Comparison of ENCODE assay signal across 2 cellular contexts in the genomic region with DNA sequence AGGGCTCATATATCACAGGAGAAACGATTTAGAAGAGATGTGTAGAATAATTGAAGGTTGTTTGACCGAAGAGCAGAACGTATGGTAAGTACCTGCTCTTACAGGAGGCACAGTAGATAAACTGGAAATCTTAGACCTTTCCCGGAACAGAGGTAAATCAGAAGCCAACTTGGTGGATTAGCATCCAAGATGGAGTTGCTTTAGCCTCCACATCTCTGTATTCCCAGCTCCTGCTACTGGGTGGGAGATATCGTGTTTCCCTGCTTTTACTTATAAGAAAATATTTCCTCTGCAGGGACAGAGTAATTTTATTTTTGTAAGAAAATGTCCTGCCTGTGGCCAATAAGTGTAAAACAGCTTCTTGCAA.
A peak's percentile ranks its signal among the peaks of the same experiment; 100 is the strongest.
TF ChIP-seq lines count a peak whose summit lies in the region.

No MANE protein-coding gene starts in this region.

TF ChIP-seq in IMR-90, 13 proteins besides CTCF, POLR2A, EP300 and RAD21:
- TF ChIP-seq CHD1 (IDR thresholded peaks at IDR 0.05; ENCODE audit: low read depth, low read length) (no peak), BHLHE40 (IDR thresholded peaks at IDR 0.05; ENCODE audit: low read depth, low read length) (no peak), CEBPB (IDR thresholded peaks at IDR 0.05; ENCODE audit: low read depth, low read length) (no peak), NFE2L2 (IDR thresholded peaks at IDR 0.05; ENCODE audit: low read depth, low read length) (no peak), RFX5 (IDR thresholded peaks at IDR 0.05; ENCODE audit: low read depth, low read length) (no peak), RCOR1 (IDR thresholded peaks at IDR 0.05; ENCODE audit: insufficient replicate concordance, low read length) (no peak), MXI1 (IDR thresholded peaks at IDR 0.05; ENCODE audit: borderline replicate concordance, low read depth, low read length) (no peak)
- TF ChIP-seq, protein P1, sequence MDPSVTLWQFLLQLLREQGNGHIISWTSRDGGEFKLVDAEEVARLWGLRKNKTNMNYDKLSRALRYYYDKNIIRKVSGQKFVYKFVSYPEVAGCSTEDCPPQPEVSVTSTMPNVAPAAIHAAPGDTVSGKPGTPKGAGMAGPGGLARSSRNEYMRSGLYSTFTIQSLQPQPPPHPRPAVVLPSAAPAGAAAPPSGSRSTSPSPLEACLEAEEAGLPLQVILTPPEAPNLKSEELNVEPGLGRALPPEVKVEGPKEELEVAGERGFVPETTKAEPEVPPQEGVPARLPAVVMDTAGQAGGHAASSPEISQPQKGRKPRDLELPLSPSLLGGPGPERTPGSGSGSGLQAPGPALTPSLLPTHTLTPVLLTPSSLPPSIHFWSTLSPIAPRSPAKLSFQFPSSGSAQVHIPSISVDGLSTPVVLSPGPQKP (IDR thresholded peaks at IDR 0.05; ENCODE audit: borderline replicate concordance, low read depth, low read length): no peak
TF ChIP-seq in IMR-90: peak in this region for 0.

TF ChIP-seq in K562, 482 proteins besides CTCF, POLR2A, EP300 and RAD21:
- TF ChIP-seq ZNF395 (CRISPR knock-in tag; IDR thresholded peaks at IDR 0.05) (no peak; the same call in 1 of the 2 replicates), SMAD4 (CRISPR knock-in tag; conservative IDR thresholded peaks at IDR 0.05) (peak; percentile 57; the same call in 1 of the 2 replicates), TCFL5 (CRISPR knock-in tag; conservative IDR thresholded peaks at IDR 0.05) (0 out of 2 replicates have a peak, but pooled peaks have one; percentile 39), TSHZ1 (CRISPR knock-in tag; IDR thresholded peaks at IDR 0.05) (peak; percentile 72; the same call in 1 of the 2 replicates), ZBTB9 (CRISPR knock-in tag; IDR thresholded peaks at IDR 0.05) (0 out of 2 replicates have a peak, but pooled peaks have one; percentile 57), ZNF175 (CRISPR knock-in tag; IDR thresholded peaks at IDR 0.05; ENCODE audit: low read depth) (peak; percentile 91), RBBP5 (IDR thresholded peaks at IDR 0.05; ENCODE audit: borderline replicate concordance, insufficient read depth, low read length, poor library complexity, severe bottlenecking) (no peak), ZNF165 (CRISPR knock-in tag; IDR thresholded peaks at IDR 0.05; ENCODE audit: borderline replicate concordance) (peak; percentile 91; the same call in 1 of the 2 replicates), ZNF584 (CRISPR knock-in tag; IDR thresholded peaks at IDR 0.05; ENCODE audit: low read depth) (peak; percentile 88; the same call in 1 of the 2 replicates), TCF3 (CRISPR knock-in tag; IDR thresholded peaks at IDR 0.05) (no peak), ZNF766 (CRISPR knock-in tag; conservative IDR thresholded peaks at IDR 0.05) (peak; percentile 80), ZNF589 (CRISPR knock-in tag; IDR thresholded peaks at IDR 0.05; ENCODE audit: low read depth) (0 out of 2 replicates have a peak, but pooled peaks have one; percentile 83), NR2C2 (CRISPR knock-in tag; IDR thresholded peaks at IDR 0.05) (no peak), NR2C2 (tag; IDR thresholded peaks at IDR 0.05) (peak; percentile 28; the same call in 1 of the 2 replicates), ZNF436 (CRISPR knock-in tag; IDR thresholded peaks at IDR 0.05) (no peak), GTF2A2 (tag; IDR thresholded peaks at IDR 0.05) (peak; percentile 57; the same call in 1 of the 2 replicates), KLF6 (CRISPR knock-in tag; IDR thresholded peaks at IDR 0.05; ENCODE audit: borderline replicate concordance) (peak; percentile 91; the same call in 1 of the 2 replicates), TRIM28 (IDR thresholded peaks at IDR 0.05) (no peak), SMC3 (conservative IDR thresholded peaks at IDR 0.05; ENCODE audit: insufficient read depth, low read depth, low read length) (no peak), RFX5 (IDR thresholded peaks at IDR 0.05; ENCODE audit: low read depth, low read length) (no peak), ZNF239 (CRISPR knock-in tag; IDR thresholded peaks at IDR 0.05) (peak; percentile 74), SMAD3 (CRISPR knock-in tag; conservative IDR thresholded peaks at IDR 0.05) (peak; percentile 84), ZNF79 (CRISPR knock-in tag; IDR thresholded peaks at IDR 0.05; ENCODE audit: low read depth) (peak; percentile 86)
- TF ChIP-seq, protein P2, sequence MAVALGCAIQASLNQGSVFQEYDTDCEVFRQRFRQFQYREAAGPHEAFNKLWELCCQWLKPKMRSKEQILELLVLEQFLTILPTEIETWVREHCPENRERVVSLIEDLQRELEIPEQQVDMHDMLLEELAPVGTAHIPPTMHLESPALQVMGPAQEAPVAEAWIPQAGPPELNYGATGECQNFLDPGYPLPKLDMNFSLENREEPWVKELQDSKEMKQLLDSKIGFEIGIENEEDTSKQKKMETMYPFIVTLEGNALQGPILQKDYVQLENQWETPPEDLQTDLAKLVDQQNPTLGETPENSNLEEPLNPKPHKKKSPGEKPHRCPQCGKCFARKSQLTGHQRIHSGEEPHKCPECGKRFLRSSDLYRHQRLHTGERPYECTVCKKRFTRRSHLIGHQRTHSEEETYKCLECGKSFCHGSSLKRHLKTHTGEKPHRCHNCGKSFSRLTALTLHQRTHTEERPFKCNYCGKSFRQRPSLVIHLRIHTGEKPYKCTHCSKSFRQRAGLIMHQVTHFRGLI (CRISPR knock-in tag; IDR thresholded peaks at IDR 0.05): peak; percentile 68; the same call in 1 of the 2 replicates
- TF ChIP-seq, protein P3, sequence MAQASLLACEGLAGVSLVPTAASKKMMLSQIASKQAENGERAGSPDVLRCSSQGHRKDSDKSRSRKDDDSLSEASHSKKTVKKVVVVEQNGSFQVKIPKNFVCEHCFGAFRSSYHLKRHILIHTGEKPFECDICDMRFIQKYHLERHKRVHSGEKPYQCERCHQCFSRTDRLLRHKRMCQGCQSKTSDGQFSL (CRISPR knock-in tag; IDR thresholded peaks at IDR 0.05): no peak
- TF ChIP-seq, protein P3 (tag; IDR thresholded peaks at IDR 0.05): peak in 1 of 2 experiments; percentile 77; a peak in 1 of 4 replicates
